In the genomic region with DNA sequence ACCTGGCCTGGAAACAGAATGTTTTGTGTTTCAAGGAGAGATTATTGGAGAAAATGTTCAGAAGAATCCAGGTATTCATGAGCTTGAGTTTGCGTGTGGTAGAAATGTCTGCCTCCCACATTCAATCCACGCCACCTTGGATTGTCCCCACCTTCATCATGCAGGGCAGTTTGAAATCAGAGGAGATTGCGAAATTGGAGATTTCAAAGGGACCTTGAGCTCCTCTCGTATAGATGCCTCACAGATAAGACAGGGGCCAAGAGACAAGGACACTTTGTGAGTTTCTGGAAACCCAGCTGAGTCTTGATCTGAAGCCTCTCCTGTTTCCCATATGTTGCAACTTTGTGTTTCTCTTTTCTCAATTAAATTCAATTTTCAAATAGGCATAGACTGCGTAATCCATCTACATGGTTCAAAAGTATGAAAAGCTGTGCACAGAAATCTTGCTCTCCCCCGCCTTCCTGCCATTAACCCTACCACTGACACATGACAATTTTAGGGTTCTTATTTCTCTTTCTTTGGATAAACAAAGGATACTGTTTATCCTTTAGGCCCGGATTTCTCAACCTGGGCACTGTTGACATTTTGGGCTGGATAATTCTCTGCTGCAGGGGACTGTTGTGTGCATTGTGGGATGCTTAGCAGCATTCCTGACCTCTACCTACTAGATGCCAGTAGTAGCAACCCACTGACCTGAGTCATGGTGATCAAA, we compare ENCODE assay signal across 2 cellular contexts.
A peak's percentile ranks its signal among the peaks of the same experiment; 100 is the strongest.
TF ChIP-seq lines count a peak whose summit lies in the region.

No MANE protein-coding gene starts in this region.

TF ChIP-seq in HEK293, 187 proteins besides CTCF, POLR2A, EP300 and RAD21 (continued from another document):
- TF ChIP-seq, protein P1, sequence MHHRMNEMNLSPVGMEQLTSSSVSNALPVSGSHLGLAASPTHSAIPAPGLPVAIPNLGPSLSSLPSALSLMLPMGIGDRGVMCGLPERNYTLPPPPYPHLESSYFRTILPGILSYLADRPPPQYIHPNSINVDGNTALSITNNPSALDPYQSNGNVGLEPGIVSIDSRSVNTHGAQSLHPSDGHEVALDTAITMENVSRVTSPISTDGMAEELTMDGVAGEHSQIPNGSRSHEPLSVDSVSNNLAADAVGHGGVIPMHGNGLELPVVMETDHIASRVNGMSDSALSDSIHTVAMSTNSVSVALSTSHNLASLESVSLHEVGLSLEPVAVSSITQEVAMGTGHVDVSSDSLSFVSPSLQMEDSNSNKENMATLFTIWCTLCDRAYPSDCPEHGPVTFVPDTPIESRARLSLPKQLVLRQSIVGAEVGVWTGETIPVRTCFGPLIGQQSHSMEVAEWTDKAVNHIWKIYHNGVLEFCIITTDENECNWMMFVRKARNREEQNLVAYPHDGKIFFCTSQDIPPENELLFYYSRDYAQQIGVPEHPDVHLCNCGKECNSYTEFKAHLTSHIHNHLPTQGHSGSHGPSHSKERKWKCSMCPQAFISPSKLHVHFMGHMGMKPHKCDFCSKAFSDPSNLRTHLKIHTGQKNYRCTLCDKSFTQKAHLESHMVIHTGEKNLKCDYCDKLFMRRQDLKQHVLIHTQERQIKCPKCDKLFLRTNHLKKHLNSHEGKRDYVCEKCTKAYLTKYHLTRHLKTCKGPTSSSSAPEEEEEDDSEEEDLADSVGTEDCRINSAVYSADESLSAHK (tag by site-specific recombination; IDR thresholded peaks at IDR 0.05), result peak; percentile 69
- no peak for TF ChIP-seq ZNF791 (tag by site-specific recombination; IDR thresholded peaks at IDR 0.05)

TF ChIP-seq in H1, 55 proteins besides CTCF, POLR2A, EP300 and RAD21 (continued from another document):
- TF ChIP-seq CEBPB (IDR thresholded peaks at IDR 0.05; ENCODE audit: low read depth, low read length), result peak; percentile 82
